ENCODE assay signal across 19 cellular contexts in the genomic region with DNA sequence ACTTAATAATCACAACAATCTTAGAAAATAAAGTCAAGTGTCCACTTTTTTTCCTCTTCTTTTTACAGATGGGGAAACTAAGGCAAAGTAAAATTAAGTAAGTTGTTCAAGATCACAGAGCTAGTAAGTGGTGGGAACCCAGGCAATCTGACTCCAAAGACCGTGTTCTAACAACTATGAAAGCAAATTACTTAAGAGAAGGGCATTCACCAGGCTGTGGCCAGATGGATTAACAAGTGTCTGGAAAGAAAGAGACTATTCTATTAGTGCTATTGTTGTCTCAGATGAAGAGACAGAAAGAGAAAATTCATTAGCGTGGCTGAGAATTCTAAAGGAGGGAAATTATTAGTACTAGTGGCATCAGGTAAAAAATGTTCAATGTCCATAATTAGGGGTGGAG. TPM values are rescaled to one million over a fixed set of nuclear protein-coding genes. Genes with fewer than 3 reads are reported as not detected.
DNase-seq lines count a peak whose midpoint lies in the region; FAIRE-seq and TF ChIP-seq lines count a peak whose summit lies in the region.
"Had no signal": no experiment of that assay in that cellular context is flagged by ENCODE, and none has a peak within 500 bp of the region (broad histone marks: within the 10 kb centered on the region; RNA-seq: fewer than 3 reads in every experiment).

No MANE protein-coding gene starts in this region.

- no peak overlapping the region for H3K14ac ChIP-seq in neuronal stem cell (ENCODE audit: low read length)

- H3K9ac ChIP-seq in astrocyte (ENCODE audit: low read length) = no peak overlapping the region
- no peak overlapping the region for H3K9ac ChIP-seq in neuronal stem cell (ENCODE audit: low read depth, low read length, poor library complexity)

- H3K79me2 ChIP-seq in astrocyte (ENCODE audit: insufficient read depth, low read length) = no peaks in the 10 kb centered on the region

- no peaks in the 10 kb centered on the region for H3K9me3 Mint-ChIP-seq in Calu3 (ENCODE audit: low read depth, unreplicated experiment)
- H3K9me3 Mint-ChIP-seq in astrocyte (ENCODE audit: unreplicated experiment) = no peaks in the 10 kb centered on the region
- H3K9me3 Mint-ChIP-seq: activated CD8-positive, alpha-beta T cell treated with anti-CD3 and anti-CD28 coated beads for 36 hours; H9; stimulated activated memory B cell treated with anti-CD40 and anti-IgM and Interleukin-4, amounts not matched to agents 10 μg/mL and 1 μg/mL and 100 μg/mL, for 72 hours had no signal

- peak overlapping the region; percentile 39 for H3K4me3 Mint-ChIP-seq in Calu3 (ENCODE audit: low read depth, unreplicated experiment)
- H3K4me3 Mint-ChIP-seq in astrocyte (ENCODE audit: unreplicated experiment) = no peak overlapping the region
- H3K4me3 Mint-ChIP-seq: activated CD8-positive, alpha-beta T cell treated with anti-CD3 and anti-CD28 coated beads for 36 hours; H9; stimulated activated memory B cell treated with anti-CD40 and anti-IgM and Interleukin-4, amounts not matched to agents 10 μg/mL and 1 μg/mL and 100 μg/mL, for 72 hours had no signal

- no CpG with 5 or more reads among the region's 2 CpGs for WGBS in neuronal stem cell (ENCODE audit: extremely low coverage in 2 of 2, insufficient read length in 2 of 2, insufficient replicate concordance in 1 of 2), 2 donors

- H3K27me3 Mint-ChIP-seq in Calu3 (ENCODE audit: unreplicated experiment) (no peaks in the 10 kb centered on the region), astrocyte (ENCODE audit: low read depth, unreplicated experiment) (no peaks in the 10 kb centered on the region)
- H3K27me3 Mint-ChIP-seq: activated CD8-positive, alpha-beta T cell treated with anti-CD3 and anti-CD28 coated beads for 36 hours; stimulated activated memory B cell treated with anti-CD40 and anti-IgM and Interleukin-4, amounts not matched to agents 10 μg/mL and 1 μg/mL and 100 μg/mL, for 72 hours had no signal

- no peak overlapping the region for H3K23ac ChIP-seq in neuronal stem cell (ENCODE audit: low read depth, low read length, poor library complexity)

- BruUV-seq in Calu3 (replicated peaks; lab: Mats Ljungman, UMichigan) = no TSS peak

- no peak overlapping the region for H4K91ac ChIP-seq in neuronal stem cell (ENCODE audit: low read depth, low read length, poor library complexity)

- no peak for DNase-seq in Calu3
- DNase-seq in astrocyte (ENCODE audit: low read depth) = peak; percentile 35
- DNase-seq in glomerular visceral epithelial cell (ENCODE audit: extremely low spot score) = peak; percentile 12
- peak; percentile 26 for DNase-seq in neuronal stem cell (ENCODE audit: low spot score)
- DNase-seq in SKM-1 treated with dmso at 0.1 percent for 144 hours (lab: John Stamatoyannopoulos, UW; ENCODE audit: unreplicated experiment) = no peak
- no peak for DNase-seq in AML-193 (lab: John Stamatoyannopoulos, UW)
- DNase-seq in NCI-H128 (lab: John Stamatoyannopoulos, UW; ENCODE audit: unreplicated experiment) = no peak
- no peak for DNase-seq in effector memory CD4-positive, alpha-beta T cell
- DNase-seq: activated CD8-positive, alpha-beta T cell treated with anti-CD3 and anti-CD28 coated beads for 36 hours; activated gamma-delta T cell; dorsolateral prefrontal cortex; H9; NCI-H146; NCI-H748 treated with DMSO at 0.1 percent for 48 hours; Right ventricle myocardium superior had no signal

- H2BK5ac ChIP-seq in neuronal stem cell (ENCODE audit: low read length) = no peak overlapping the region

- H3K4me1 ChIP-seq in astrocyte (ENCODE audit: insufficient read depth, low read length) (peaks cover 29% of the 10 kb centered on the region), neuronal stem cell (ENCODE audit: control insufficient read depth in 2 of 2, insufficient read depth in 1 of 2, low read depth in 1 of 2, low read length in 2 of 2) (peaks cover 0 to 2% of the 10 kb centered on the region in 2 donors)
- H3K4me1 ChIP-seq in effector memory CD4-positive, alpha-beta T cell (ENCODE audit: control insufficient read depth, insufficient read depth, low read length, poor library complexity, severe bottlenecking) = no peaks in the 10 kb centered on the region

- TF ChIP-seq CTCF in Calu3 (IDR thresholded peaks at IDR 0.05; ENCODE audit: unreplicated experiment) (no peak), astrocyte (IDR thresholded peaks at IDR 0.05; ENCODE audit: insufficient read depth, low read depth, low read length) (no peak)

- no peak overlapping the region for H3K18ac ChIP-seq in neuronal stem cell (ENCODE audit: low read length)

- H3K36me3 Mint-ChIP-seq in Calu3 (ENCODE audit: insufficient read depth, unreplicated experiment) = peaks cover 79% of the 10 kb centered on the region
- H3K36me3 Mint-ChIP-seq in astrocyte (ENCODE audit: low read depth, unreplicated experiment) = peaks cover 2% of the 10 kb centered on the region

- H3K27me3 ChIP-seq in astrocyte (ENCODE audit: insufficient read depth, low read length) (no peaks in the 10 kb centered on the region), neuronal stem cell (ENCODE audit: control insufficient read depth in 3 of 3, insufficient read depth in 3 of 3, low read depth in 1 of 3, low read length in 3 of 3) (no peaks in the 10 kb centered on the region)
- H3K27me3 ChIP-seq in effector memory CD4-positive, alpha-beta T cell (replicated peaks; ENCODE audit: control insufficient read depth, insufficient read depth, low read length, poor library complexity, severe bottlenecking) = no peaks in the 10 kb centered on the region
- H3K27me3 ChIP-seq: dorsolateral prefrontal cortex, gastroesophageal sphincter, vagina had no signal

- H3K4me3 ChIP-seq in astrocyte (ENCODE audit: insufficient read depth, low read depth, low read length) (no peak overlapping the region), neuronal stem cell (ENCODE audit: low read length in 2 of 2) (no peak overlapping the region)
- no peak overlapping the region for H3K4me3 ChIP-seq in effector memory CD4-positive, alpha-beta T cell (ENCODE audit: insufficient read depth, low read depth, low read length, poor library complexity, severe bottlenecking)
- H3K4me3 ChIP-seq: dorsolateral prefrontal cortex, gastroesophageal sphincter, vagina had no signal

- peak overlapping the region; percentile 70 for H3K27ac ChIP-seq in astrocyte (ENCODE audit: low read depth, low read length)
- peak overlapping the region; percentile 63 for H3K27ac ChIP-seq in neuronal stem cell (replicated peaks; ENCODE audit: low read length)
- H3K27ac ChIP-seq in effector memory CD4-positive, alpha-beta T cell (ENCODE audit: insufficient read depth, low read length, poor library complexity, severe bottlenecking) = no peak overlapping the region
- H3K27ac ChIP-seq: gastroesophageal sphincter, vagina had no signal

- no peak overlapping the region for H2BK15ac ChIP-seq in neuronal stem cell (ENCODE audit: low read length)

- H2AFZ ChIP-seq in astrocyte (ENCODE audit: low read depth, low read length) (no peak overlapping the region), neuronal stem cell (ENCODE audit: low read length) (no peak overlapping the region)

- no peak overlapping the region for H4K8ac ChIP-seq in neuronal stem cell (ENCODE audit: low read depth, low read length)

- no peaks in the 10 kb centered on the region for H4K20me1 ChIP-seq in astrocyte (ENCODE audit: insufficient read depth, low read length)

- FAIRE-seq in astrocyte (lab: Jason Lieb, UNC) = no peak
- FAIRE-seq: small intestine had no signal

- H3K4me1 Mint-ChIP-seq in Calu3 (ENCODE audit: low read depth, unreplicated experiment) (peaks cover 32% of the 10 kb centered on the region), astrocyte (ENCODE audit: low read depth, unreplicated experiment) (peaks cover 25% of the 10 kb centered on the region)
- H3K4me1 Mint-ChIP-seq: stimulated activated memory B cell treated with anti-CD40 and anti-IgM and Interleukin-4, amounts not matched to agents 10 μg/mL and 1 μg/mL and 100 μg/mL, for 72 hours had no signal

- intact Hi-C loops in Calu3 (cut with micrococcal nuclease; ENCODE audit: unreplicated experiment) = loop anchor here (2.0 to 5.0 kb wide), 3 partner anchors 34 to 52 kb away; a partner anchor contains a TSS

- H3K79me1 ChIP-seq in neuronal stem cell (ENCODE audit: low read depth, low read length) = no peaks in the 10 kb centered on the region

- H3K27ac Mint-ChIP-seq in Calu3 (ENCODE audit: unreplicated experiment) = peak overlapping the region; percentile 90
- peak overlapping the region; percentile 89 for H3K27ac Mint-ChIP-seq in astrocyte (ENCODE audit: unreplicated experiment)
- H3K27ac Mint-ChIP-seq: activated CD8-positive, alpha-beta T cell treated with anti-CD3 and anti-CD28 coated beads for 36 hours; stimulated activated memory B cell treated with anti-CD40 and anti-IgM and Interleukin-4, amounts not matched to agents 10 μg/mL and 1 μg/mL and 100 μg/mL, for 72 hours had no signal

- H3K4me2 ChIP-seq in astrocyte (ENCODE audit: low read length) (no peak overlapping the region), neuronal stem cell (ENCODE audit: insufficient read depth, low read length, poor library complexity, severe bottlenecking) (no peak overlapping the region)

- no peak overlapping the region for H2AK5ac ChIP-seq in neuronal stem cell (ENCODE audit: low read depth, low read length)

- CTCF ChIA-PET in Calu3 (lab: Charles Lee) = no interaction called here

- H2BK12ac ChIP-seq in neuronal stem cell (ENCODE audit: low read length) = no peak overlapping the region

- H3K36me3 ChIP-seq in astrocyte (ENCODE audit: insufficient read depth, low read length) = no peaks in the 10 kb centered on the region
- peaks cover 2 to 47% of the 10 kb centered on the region in 2 donors for H3K36me3 ChIP-seq in neuronal stem cell (replicated peaks in 1 of 2; ENCODE audit: control insufficient read depth in 2 of 2, insufficient read depth in 2 of 2, low read length in 2 of 2)
- H3K36me3 ChIP-seq in effector memory CD4-positive, alpha-beta T cell (ENCODE audit: control insufficient read depth, insufficient read depth, low read length) = no peaks in the 10 kb centered on the region
- H3K36me3 ChIP-seq: vagina had no signal

- H3K9me3 ChIP-seq in astrocyte (ENCODE audit: insufficient read depth, low read depth, low read length) (no peaks in the 10 kb centered on the region), neuronal stem cell (replicated peaks in 1 of 2; ENCODE audit: control insufficient read depth in 2 of 2, insufficient read depth in 1 of 2, low read depth in 1 of 2, low read length in 2 of 2) (no peaks in the 10 kb centered on the region)
- no peaks in the 10 kb centered on the region for H3K9me3 ChIP-seq in effector memory CD4-positive, alpha-beta T cell (ENCODE audit: control insufficient read depth, low read length)
- H3K9me3 ChIP-seq: gastroesophageal sphincter, vagina had no signal

- no peak overlapping the region for H3K4ac ChIP-seq in neuronal stem cell (ENCODE audit: low read length)

- H2BK120ac ChIP-seq in neuronal stem cell (ENCODE audit: low read depth, low read length) = no peak overlapping the region

RNA-seq across cellular contexts. Expression of a gene that starts 48.5 kb away (rescaled TPM):
- total RNA-seq in Calu3 (2022) (64.5 and 66.6 TPM in 2 replicates), astrocyte (25.3 and 26.5 TPM in 2 replicates)
- 12.2 TPM for polyA plus RNA-seq in neuronal stem cell (2013, experiment 1 of 2)
- polyA plus RNA-seq in neuronal stem cell (2013, experiment 2 of 2) = 12.5 TPM

RNA-seq across cellular contexts. Expression of a gene that starts 48.9 kb away (rescaled TPM):
- total RNA-seq in Calu3 (2022) (149 and 160 TPM in 2 replicates), astrocyte (106 and 107 TPM in 2 replicates)
- polyA plus RNA-seq in neuronal stem cell (2013, experiment 1 of 2) = 67.7 TPM
- 67.7 TPM for polyA plus RNA-seq in neuronal stem cell (2013, experiment 2 of 2)

Comparison
In these comparisons a context has a peak if more than half of its experiments do, and no peak if none do; other contexts are left out.
1. DNase-seq: peak in astrocyte (single experiment), glomerular visceral epithelial cell (single experiment) and neuronal stem cell (single experiment); none in Calu3 (single experiment), SKM-1 treated with dmso at 0.1 percent for 144 hours (single experiment), AML-193 (0 of 2), NCI-H128 (single experiment) and effector memory CD4-positive, alpha-beta T cell (0 of 3).